12 cellular contexts compared by ENCODE assay signal in genomic region chr10:79192677-79193003, GRCh38.
DNase-seq lines count a peak whose midpoint lies in the region; ATAC-seq, FAIRE-seq and TF ChIP-seq lines count a peak whose summit lies in the region.
"Had no signal": no experiment of that assay in that cellular context is flagged by ENCODE, and none has a peak within 500 bp of the region (broad histone marks: within the 10 kb centered on the region; RNA-seq: fewer than 3 reads in every experiment).

No MANE protein-coding gene starts in this region.

- H3K27me3 ChIP-seq in lung (ENCODE audit: control insufficient read depth, insufficient read depth) = no peaks in the 10 kb centered on the region
- H3K27me3 ChIP-seq in ovary = no peaks in the 10 kb centered on the region

- H3K27me3 Mint-ChIP-seq in MCF 10A (ENCODE audit: insufficient read depth, unreplicated experiment) = no peaks in the 10 kb centered on the region
- H3K27me3 Mint-ChIP-seq: natural killer cell treated with Interleukin-12 subunit alpha and Interleukin-12 subunit beta and Interleukin-15 and Interleukin-18, amount 100 ng/mL, for 72 hours; stimulated activated naive CD8-positive, alpha-beta T cell treated with anti-CD3 and anti-CD28 coated beads, Interleukin-15, Interleukin-2, amounts not matched to agents 100 ng/mL and 50 ng/mL, for 24 hours had no signal

- H3K36me3 Mint-ChIP-seq in MCF 10A (ENCODE audit: insufficient read depth, unreplicated experiment) = peaks cover 7% of the 10 kb centered on the region
- H3K36me3 Mint-ChIP-seq: natural killer cell treated with Interleukin-12 subunit alpha and Interleukin-12 subunit beta and Interleukin-15 and Interleukin-18, amount 100 ng/mL, for 72 hours had no signal

- no peaks in the 10 kb centered on the region for H3K9me3 ChIP-seq in lung (ENCODE audit: control insufficient read depth in 2 of 2, insufficient read depth in 1 of 2, low read length in 1 of 2)
- H3K9me3 ChIP-seq in ovary = no peaks in the 10 kb centered on the region

- ATAC-seq in lung (ENCODE audit: insufficient read depth, low FRiP score) = no peak
- ATAC-seq: natural killer cell treated with Interleukin-12 subunit alpha and Interleukin-12 subunit beta and Interleukin-15 and Interleukin-18, amount 100 ng/mL, for 72 hours had no signal

- peaks cover 7 to 37% of the 10 kb centered on the region in 2 donors for H3K4me1 ChIP-seq in lung (ENCODE audit: control insufficient read depth in 2 of 2, insufficient read depth in 2 of 2, low read length in 2 of 2)
- H3K4me1 ChIP-seq in ovary (ENCODE audit: insufficient read depth) = peaks cover 26% of the 10 kb centered on the region

- H3K4me3 ChIP-seq in lung (no peak overlapping the region), ovary (no peak overlapping the region)

- TF ChIP-seq CTCF in MCF 10A (IDR thresholded peaks at IDR 0.05; ENCODE audit: unreplicated experiment) (no peak), lung (IDR thresholded peaks at IDR 0.05; ENCODE audit: control extremely low read depth, extremely low read depth) (no peak), ovary (IDR thresholded peaks at IDR 0.05) (no peak)

- H3K27ac ChIP-seq in lung (ENCODE audit: low read depth in 1 of 2, low read length in 1 of 2) (peak overlapping the region; percentile 29 to 71), ovary (peak overlapping the region in 1 of 2 donors; percentile 30)
- H3K27ac ChIP-seq: VCaP had no signal

- no peak for TF ChIP-seq EP300 in ovary (IDR thresholded peaks at IDR 0.05)

- BruUV-seq in MCF 10A (replicated peaks; lab: Mats Ljungman, UMichigan) = no TSS peak

- intact Hi-C loops in MCF 10A (cut with micrococcal nuclease) (loop anchor here (10.0 kb wide), 1 partner anchor 218 kb away; no protein-coding TSS in a partner anchor), ovary (cut with DNase I) (loop anchor here in 3 of 4 donors (5.0 to 10.0 kb wide), 6 partner anchors 125 to 978 kb away; partner anchors contain the start of gene ZMIZ1 (in 1 of the 3))

- H3K4me3 Mint-ChIP-seq in MCF 10A (ENCODE audit: unreplicated experiment) = no peak overlapping the region
- H3K4me3 Mint-ChIP-seq: natural killer cell treated with Interleukin-12 subunit alpha and Interleukin-12 subunit beta and Interleukin-15 and Interleukin-18, amount 100 ng/mL, for 72 hours; stimulated activated naive CD8-positive, alpha-beta T cell treated with anti-CD3 and anti-CD28 coated beads, Interleukin-15, Interleukin-2, amounts not matched to agents 100 ng/mL and 50 ng/mL, for 24 hours had no signal

- DNase-seq in A172 (ENCODE audit: low spot score) = peak; percentile 88
- DNase-seq in HTR-8/SVneo (ENCODE audit: insufficient read length, low spot score) = peak; percentile 57
- peak; percentile 59 for DNase-seq in MCF 10A (ENCODE audit: unreplicated experiment)
- no peak for DNase-seq in lung (ENCODE audit: low spot score)
- no peak for DNase-seq in activated CD4-positive, alpha-beta T cell treated with anti-CD3 and anti-CD28 coated beads for 4 hours
- no peak for DNase-seq in 8988T
- DNase-seq in NCI-H446 (lab: John Stamatoyannopoulos, UW) = no peak
- no peak for DNase-seq in ovary
- DNase-seq: NCI-H2029 had no signal

- CTCF ChIA-PET in MCF 10A (lab: Yijun Ruan, JAX) = interaction anchor here (0.6 to 1.1 kb wide), 6 partner anchors 69 to 1146 kb away, joined by 3 to 5 read pairs (median 3); no protein-coding TSS in a partner anchor

- no peak overlapping the region for H3K27ac Mint-ChIP-seq in MCF 10A (ENCODE audit: low read depth, unreplicated experiment)
- H3K27ac Mint-ChIP-seq: stimulated activated naive CD8-positive, alpha-beta T cell treated with anti-CD3 and anti-CD28 coated beads, Interleukin-15, Interleukin-2, amounts not matched to agents 100 ng/mL and 50 ng/mL, for 24 hours had no signal

- no peak for TF ChIP-seq POLR2A in ovary (IDR thresholded peaks at IDR 0.05)

- POLR2A ChIA-PET in MCF 10A (lab: Yijun Ruan, JAX) = interaction anchor here (0.7 to 1.5 kb wide), 3 partner anchors 42 to 1148 kb away, joined by 3 to 4 read pairs (median 4); no protein-coding TSS in a partner anchor

- peaks cover 39% of the 10 kb centered on the region for H3K4me1 Mint-ChIP-seq in MCF 10A (ENCODE audit: insufficient read depth, unreplicated experiment)

- 59 to 76% methylated on average over 4 of the region's 4 CpGs for WGBS in lung, 2 donors
- WGBS in ovary, 3 donors = 36 to 52% (median 51%) methylated on average over 4 of the region's 4 CpGs

- peak; percentile 86 for FAIRE-seq in HTR-8/SVneo (lab: Jason Lieb, UNC)

- no peaks in the 10 kb centered on the region for H3K9me3 Mint-ChIP-seq in MCF 10A (ENCODE audit: unreplicated experiment)
- H3K9me3 Mint-ChIP-seq: natural killer cell treated with Interleukin-12 subunit alpha and Interleukin-12 subunit beta and Interleukin-15 and Interleukin-18, amount 100 ng/mL, for 72 hours; stimulated activated naive CD8-positive, alpha-beta T cell treated with anti-CD3 and anti-CD28 coated beads, Interleukin-15, Interleukin-2, amounts not matched to agents 100 ng/mL and 50 ng/mL, for 24 hours had no signal

- peaks cover 0 to 2% of the 10 kb centered on the region in 2 donors for H3K36me3 ChIP-seq in lung (ENCODE audit: control insufficient read depth in 2 of 2, insufficient read depth in 2 of 2, low read length in 2 of 2)
- H3K36me3 ChIP-seq in ovary = no peaks in the 10 kb centered on the region

Comparison
In these comparisons a context has a peak if more than half of its experiments do, and no peak if none do; other contexts are left out.
1. DNase-seq: peak in A172 (single experiment), HTR-8/SVneo (single experiment) and MCF 10A (single experiment); none in lung (single experiment), activated CD4-positive, alpha-beta T cell treated with anti-CD3 and anti-CD28 coated beads for 4 hours (0 of 2), 8988T (single experiment), NCI-H446 (0 of 2) and ovary (0 of 5).